Comparison of ENCODE assay signal across 29 cellular contexts in genomic region chr2:105307962-105308361, GRCh38.
"Had no signal": no experiment of that assay in that cellular context is flagged by ENCODE, and none has a peak within 500 bp of the region (broad histone marks: within the 10 kb centered on the region; RNA-seq: fewer than 3 reads in every experiment).

No MANE protein-coding gene starts in this region.

- DNase-seq: activated CD4-positive, alpha-beta T cell treated with anti-CD3 and anti-CD28 coated beads, Interleukin-2, amount 10 ng/mL, durations not matched to agents 7 days and 5 days; activated CD4-positive, CD25-positive, alpha-beta regulatory T cell treated with anti-CD3 and anti-CD28 coated beads, Interleukin-2, amount 50 U/mL, for 72 hours; activated CD8-positive, alpha-beta memory T cell treated with anti-CD3 and anti-CD28 coated beads, Interleukin-2, amount 50 U/mL, for 48 hours; activated naive CD4-positive, alpha-beta T cell; activated T-cell treated with anti-CD3 and anti-CD28 coated beads, Interleukin-2, amount 50 U/mL, for 4 hours; adrenal gland; brain microvascular endothelial cell; central memory CD4-positive, alpha-beta T cell; colonic mucosa; glutamatergic neuron; kidney glomerular epithelial cell; nucleus accumbens; small intestine; stimulated activated CD4-positive, alpha-beta T cell treated with anti-CD3 and anti-CD28 coated beads, Interleukin-2, amount 100 ng/mL, for 24 hours; T-helper 2 cell had no signal

- H3K9me3 Mint-ChIP-seq: activated CD4-positive, alpha-beta T cell treated with anti-CD3 and anti-CD28 coated beads, Interleukin-2, amount 10 ng/mL, durations not matched to agents 7 days and 5 days; activated T-cell treated with anti-CD3 and anti-CD28 coated beads, Interleukin-2, amount 50 U/mL, for 4 hours; activated T-helper 2 cell treated with anti-CD3 and anti-CD28 coated beads, Interferon-gamma antibody, Interleukin-2, Interleukin-4, amounts not matched to agents 10 μg/mL and 5 μg/mL and 100 μg/mL, durations not matched to agents 14 hours and 24 hours and 36 hours; type B pancreatic cell had no signal

- H3K27me3 ChIP-seq: adrenal gland, ascending aorta, brain microvascular endothelial cell, colonic mucosa, esophagus muscularis mucosa, hepatocyte, left lung, vagina had no signal

- H3K4me3 Mint-ChIP-seq: activated CD4-positive, alpha-beta T cell treated with anti-CD3 and anti-CD28 coated beads, Interleukin-2, amount 10 ng/mL, durations not matched to agents 7 days and 5 days; activated naive CD8-positive, alpha-beta T cell; activated T-cell treated with anti-CD3 and anti-CD28 coated beads, Interleukin-2, amount 50 U/mL, for 4 hours; stimulated activated memory B cell treated with anti-CD40 and anti-IgM and Interleukin-4, amounts not matched to agents 10 μg/mL and 1 μg/mL and 100 μg/mL, for 72 hours; type B pancreatic cell had no signal

- H3K9me3 ChIP-seq: adrenal gland, ascending aorta, colonic mucosa, esophagus muscularis mucosa, left lung, thoracic aorta, vagina had no signal

- H3K4me1 ChIP-seq: adrenal gland, ascending aorta, colonic mucosa, parathyroid adenoma, vagina had no signal

- H3K4me2 ChIP-seq: hepatocyte had no signal

- H3K27me3 Mint-ChIP-seq: activated CD4-positive, alpha-beta T cell treated with anti-CD3 and anti-CD28 coated beads, Interleukin-2, amount 10 ng/mL, durations not matched to agents 7 days and 5 days; activated naive CD8-positive, alpha-beta T cell; stimulated activated memory B cell treated with anti-CD40 and anti-IgM and Interleukin-4, amounts not matched to agents 10 μg/mL and 1 μg/mL and 100 μg/mL, for 72 hours; type B pancreatic cell had no signal

- H3K36me3 ChIP-seq: colonic mucosa had no signal

- H3K9ac ChIP-seq: parathyroid adenoma had no signal

- H2AFZ ChIP-seq: hepatocyte, parathyroid adenoma had no signal

- H3K4me3 ChIP-seq: adrenal gland, ascending aorta, colonic mucosa, esophagus muscularis mucosa, hepatocyte, left lung, lung, thoracic aorta, vagina had no signal

- H3K27ac ChIP-seq: adrenal gland, ascending aorta, brain microvascular endothelial cell, colonic mucosa, esophagus muscularis mucosa, hepatocyte, left lung, parathyroid adenoma, thoracic aorta, vagina, VCaP had no signal

- ATAC-seq: activated T-cell treated with anti-CD3 and anti-CD28 coated beads, Interleukin-2, amount 50 U/mL, for 4 hours; left lung; sciatic nerve; stimulated activated memory B cell treated with anti-CD40 and anti-IgM and Interleukin-4, amounts not matched to agents 10 μg/mL and 1 μg/mL and 100 μg/mL, for 72 hours had no signal

- H3K27ac Mint-ChIP-seq: activated CD4-positive, alpha-beta T cell treated with anti-CD3 and anti-CD28 coated beads, Interleukin-2, amount 10 ng/mL, durations not matched to agents 7 days and 5 days; activated naive CD8-positive, alpha-beta T cell; activated T-helper 2 cell treated with anti-CD3 and anti-CD28 coated beads, Interferon-gamma antibody, Interleukin-2, Interleukin-4, amounts not matched to agents 10 μg/mL and 5 μg/mL and 100 μg/mL, durations not matched to agents 14 hours and 24 hours and 36 hours; stimulated activated memory B cell treated with anti-CD40 and anti-IgM and Interleukin-4, amounts not matched to agents 10 μg/mL and 1 μg/mL and 100 μg/mL, for 72 hours; type B pancreatic cell had no signal
